8 cellular contexts compared by ENCODE assay signal in genomic region chr11:76208438-76208828, GRCh38. TPM values are rescaled to one million over a fixed set of nuclear protein-coding genes. Genes with fewer than 3 reads are reported as not detected.
DNase-seq lines count a peak whose midpoint lies in the region; FAIRE-seq and TF ChIP-seq lines count a peak whose summit lies in the region.

No MANE protein-coding gene starts in this region.

- no peaks in the 10 kb centered on the region for H3K9me3 ChIP-seq in Peyer's patch
- no peaks in the 10 kb centered on the region for H3K9me3 ChIP-seq in fibroblast of lung (ENCODE audit: control insufficient read depth, insufficient read depth, low read depth, low read length)

- DNase-seq in Peyer's patch: no peak
- no peak for DNase-seq in fibroblast of lung (ENCODE audit: low read depth in 2 of 2)
- no peak for DNase-seq in NCI-H128 (lab: John Stamatoyannopoulos, UW; ENCODE audit: unreplicated experiment)
- no peak for DNase-seq in RCC 7860 (ENCODE audit: low spot score)
- DNase-seq in GM20000 (ENCODE audit: low spot score): no peak
- DNase-seq in posterior vena cava (ENCODE audit: low spot score): no peak

- H4K20me1 ChIP-seq in fibroblast of lung (ENCODE audit: control insufficient read depth, extremely low read depth, insufficient read depth, low read length): no peaks in the 10 kb centered on the region

- no peak overlapping the region for H3K9ac ChIP-seq in fibroblast of lung (ENCODE audit: insufficient read depth, low read length)
- peak overlapping the region; percentile 32 for H3K9ac ChIP-seq in rectal smooth muscle tissue (ENCODE audit: low read length)

- intact Hi-C loops in posterior vena cava (cut with DNase I): loop anchor here (5.0 to 10.0 kb wide), 3 partner anchors 104 to 306 kb away; no protein-coding TSS in a partner anchor

- no peaks in the 10 kb centered on the region for H3K36me3 ChIP-seq in Peyer's patch
- no peaks in the 10 kb centered on the region for H3K36me3 ChIP-seq in fibroblast of lung (ENCODE audit: control insufficient read depth, insufficient read depth, low read length)
- no peaks in the 10 kb centered on the region for H3K36me3 ChIP-seq in rectal smooth muscle tissue (ENCODE audit: control insufficient read depth, insufficient read depth, low read length)

- no peak for TF ChIP-seq CTCF in GM12875 (IDR thresholded peaks at IDR 0.05; ENCODE audit: borderline replicate concordance, insufficient read depth, low read depth, low read length)
- TF ChIP-seq CTCF in Peyer's patch (IDR thresholded peaks at IDR 0.05): no peak
- no peak for TF ChIP-seq CTCF in fibroblast of lung (conservative IDR thresholded peaks at IDR 0.05 in 1 of 2, IDR thresholded peaks at IDR 0.05 in 1 of 2; ENCODE audit: low read depth in 1 of 2, low read length in 2 of 2)
- TF ChIP-seq CTCF in GM20000 (IDR thresholded peaks at IDR 0.05; ENCODE audit: extremely low read depth, missing control alignments): no peak

- H3K27ac ChIP-seq in Peyer's patch (peak overlapping the region in 3 of 4 donors; percentile 11 to 63 (median 49)), fibroblast of lung (ENCODE audit: insufficient read depth, low read length) (no peak overlapping the region), rectal smooth muscle tissue (ENCODE audit: low read depth, low read length) (no peak overlapping the region)

- no peak for TF ChIP-seq POLR2A in Peyer's patch (IDR thresholded peaks at IDR 0.05)

- no peaks in the 10 kb centered on the region for H3K79me2 ChIP-seq in fibroblast of lung (ENCODE audit: control insufficient read depth, insufficient read depth, low read length)

- no peak overlapping the region for H2AFZ ChIP-seq in fibroblast of lung (ENCODE audit: low read length)

- H3K4me1 ChIP-seq in Peyer's patch (peaks cover 6 to 63% (median 38%) of the 10 kb centered on the region in 4 donors), fibroblast of lung (ENCODE audit: control insufficient read depth, extremely low read depth, insufficient read depth, low read length) (peaks cover 8% of the 10 kb centered on the region), rectal smooth muscle tissue (ENCODE audit: control insufficient read depth, insufficient read depth, low read length) (peaks cover 8% of the 10 kb centered on the region)

- no peak for FAIRE-seq in RCC 7860 (lab: Jason Lieb, UNC)

- H3K4me2 ChIP-seq in fibroblast of lung (ENCODE audit: extremely low read depth, insufficient read depth, low read length): peak overlapping the region; percentile 97

- peaks cover 0 to 19% of the 10 kb centered on the region in 2 donors for H3K27me3 ChIP-seq in Peyer's patch
- H3K27me3 ChIP-seq in fibroblast of lung (ENCODE audit: control insufficient read depth, insufficient read depth, low read length): peaks cover 60% of the 10 kb centered on the region
- H3K27me3 ChIP-seq in rectal smooth muscle tissue (ENCODE audit: control insufficient read depth, insufficient read depth, low read length): peaks cover 17% of the 10 kb centered on the region

- peak overlapping the region; percentile 43 for H3K4me3 ChIP-seq in GM12875 (ENCODE audit: low read depth, low read length)
- peak overlapping the region; percentile 47 to 69 (median 64) for H3K4me3 ChIP-seq in Peyer's patch
- H3K4me3 ChIP-seq in fibroblast of lung (replicated peaks in 1 of 4; ENCODE audit: control extremely low read depth in 1 of 4, insufficient read depth in 1 of 4, low read depth in 3 of 4, low read length in 4 of 4): peak overlapping the region; percentile 19 to 52 (median 38)
- H3K4me3 ChIP-seq in rectal smooth muscle tissue (ENCODE audit: low read length): peak overlapping the region; percentile 56

RNA-seq across cellular contexts. Expression of gene WNT11, which starts 2.1 kb away (rescaled TPM):
- total RNA-seq in Peyer's patch (1 to 10 TPM; 6.6 to 7.5 (median 6.9) TPM), fibroblast of lung (0.33 and 0.51 TPM in 2 replicates), posterior vena cava (10 to 100 TPM; 39.2 to 59.3 TPM)
- 0.06 and 0.07 TPM in 2 replicates for polyA plus RNA-seq in fibroblast of lung
- polyA plus RNA-seq in fibroblast of lung (2012): 0.13 and 0.18 TPM in 2 replicates
- polyA minus RNA-seq in fibroblast of lung (ENCODE audit: low replicate concordance): not detected in 2 replicates

Comparison
In these comparisons a context has a peak if more than half of its experiments do, and no peak if none do; other contexts are left out.
1. H3K27ac ChIP-seq: peak in Peyer's patch (3 of 4); none in fibroblast of lung (single experiment) and rectal smooth muscle tissue (single experiment).
2. RNA of gene WNT11, which starts 2.1 kb away (total RNA-seq): 39.2 to 59.3 TPM in posterior vena cava; 6.6 to 7.5 TPM in Peyer's patch and 0.33 to 0.51 TPM in fibroblast of lung; every median in the first group is over 4 times any median in the second.
3. Peak in every context shown above with its lines, with median percentiles within 50 percentile points of each other: H3K4me3 ChIP-seq.